ENCODE assay signal across 12 cellular contexts in the genomic region with DNA sequence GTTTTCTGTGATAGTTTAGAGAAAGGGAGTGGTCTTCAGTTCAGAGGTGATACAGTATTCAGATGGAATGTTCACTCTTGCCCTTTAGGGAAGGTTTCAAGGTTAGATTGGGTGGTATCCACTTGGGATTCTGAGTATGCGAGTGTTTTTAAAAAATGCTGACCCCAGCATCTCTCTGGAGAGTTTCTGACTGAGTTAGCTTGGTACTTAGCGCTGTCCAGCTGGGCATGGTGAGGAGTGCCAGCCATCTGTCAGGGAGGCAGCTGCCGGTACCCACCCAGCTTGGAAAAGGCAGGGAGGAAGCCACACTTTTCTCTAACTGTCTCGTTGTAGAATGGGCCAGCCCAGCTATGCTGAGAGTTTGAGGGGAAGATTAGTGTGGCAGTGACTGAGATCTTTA.
DNase-seq lines count a peak whose midpoint lies in the region; ATAC-seq and TF ChIP-seq lines count a peak whose summit lies in the region.
"Had no signal": no experiment of that assay in that cellular context is flagged by ENCODE, and none has a peak within 500 bp of the region (broad histone marks: within the 10 kb centered on the region; RNA-seq: fewer than 3 reads in every experiment).

No MANE protein-coding gene starts in this region.

- H3K27ac ChIP-seq in coronary artery = peak overlapping the region; percentile 94 to 97
- peak overlapping the region; percentile 71 for H3K27ac ChIP-seq in vagina

- no peaks in the 10 kb centered on the region for H3K27me3 Mint-ChIP-seq in activated naive CD4-positive, alpha-beta T cell treated with anti-CD3 and anti-CD28 coated beads, Interleukin-2, amount 50 U/mL, for 24 hours
- H3K27me3 Mint-ChIP-seq in naive B cell = no peaks in the 10 kb centered on the region

- TF ChIP-seq POLR2A in vagina (IDR thresholded peaks at IDR 0.05) (no peak), GM18505 (IDR thresholded peaks at IDR 0.05; ENCODE audit: borderline replicate concordance, extremely low read depth, insufficient read depth, insufficient read length) (no peak)

- H3K9me3 Mint-ChIP-seq in activated naive CD4-positive, alpha-beta T cell treated with anti-CD3 and anti-CD28 coated beads, Interleukin-2, amount 50 U/mL, for 24 hours = no peaks in the 10 kb centered on the region
- peaks cover 3 to 12% (median 7%) of the 10 kb centered on the region in 7 donors for H3K9me3 Mint-ChIP-seq in naive B cell

- peaks cover 55% of the 10 kb centered on the region for H3K4me1 ChIP-seq in vagina

- H3K4me3 ChIP-seq in coronary artery (peak overlapping the region; percentile 37), vagina (no peak overlapping the region)

- peaks cover 90% of the 10 kb centered on the region for H3K4me1 Mint-ChIP-seq in activated naive CD4-positive, alpha-beta T cell treated with anti-CD3 and anti-CD28 coated beads, Interleukin-2, amount 50 U/mL, for 24 hours
- H3K4me1 Mint-ChIP-seq in naive B cell = peaks cover 79 to 87% (median 86%) of the 10 kb centered on the region in 3 donors

- no peak overlapping the region for H3K4me3 Mint-ChIP-seq in activated naive CD4-positive, alpha-beta T cell treated with anti-CD3 and anti-CD28 coated beads, Interleukin-2, amount 50 U/mL, for 24 hours
- peak overlapping the region in 5 of 8 donors; percentile 44 to 81 (median 64) for H3K4me3 Mint-ChIP-seq in naive B cell

- intact Hi-C loops in vagina (cut with DNase I) = no loop called here

- no peaks in the 10 kb centered on the region for H3K27me3 ChIP-seq in vagina

- H3K9me3 ChIP-seq in vagina = no peaks in the 10 kb centered on the region

- H3K27ac Mint-ChIP-seq in activated naive CD4-positive, alpha-beta T cell treated with anti-CD3 and anti-CD28 coated beads, Interleukin-2, amount 50 U/mL, for 24 hours = peak overlapping the region; percentile 96
- peak overlapping the region; percentile 91 to 100 (median 98) for H3K27ac Mint-ChIP-seq in naive B cell

- no peak for TF ChIP-seq CTCF in coronary artery (IDR thresholded peaks at IDR 0.05)
- no peak for TF ChIP-seq CTCF in vagina (IDR thresholded peaks at IDR 0.05)

- no peaks in the 10 kb centered on the region for H3K36me3 ChIP-seq in vagina

- ATAC-seq in naive B cell (ENCODE audit: low read depth in 2 of 2) = no peak
- no peak for ATAC-seq in GM18505 (IDR thresholded peaks at IDR 0.05; ENCODE audit: unreplicated experiment)
- ATAC-seq in HG03342 (IDR thresholded peaks at IDR 0.05; ENCODE audit: unreplicated experiment) = no peak

- no peak for DNase-seq in activated naive CD4-positive, alpha-beta T cell (lab: John Stamatoyannopoulos, UW)
- DNase-seq in coronary artery (ENCODE audit: low spot score) = peak; percentile 80
- no peak for DNase-seq in naive B cell
- DNase-seq in vagina (ENCODE audit: extremely low spot score in 2 of 2) = no peak
- no peak for DNase-seq in DMS53 (lab: John Stamatoyannopoulos, UW)
- DNase-seq: C1 segment of cervical spinal cord; midbrain; NCI-H2029 treated with DMSO at 0.1 percent for 48 hours; stimulated activated CD4-positive, alpha-beta T cell treated with anti-CD3 and anti-CD28 coated beads, Interleukin-2, amount 100 ng/mL, for 24 hours had no signal

- peaks cover 5% of the 10 kb centered on the region for H3K36me3 Mint-ChIP-seq in activated naive CD4-positive, alpha-beta T cell treated with anti-CD3 and anti-CD28 coated beads, Interleukin-2, amount 50 U/mL, for 24 hours
- H3K36me3 Mint-ChIP-seq in naive B cell = peaks cover 24 to 27% of the 10 kb centered on the region in 2 donors
